ENCODE assay signal across 1 cellular context in the genomic region with DNA sequence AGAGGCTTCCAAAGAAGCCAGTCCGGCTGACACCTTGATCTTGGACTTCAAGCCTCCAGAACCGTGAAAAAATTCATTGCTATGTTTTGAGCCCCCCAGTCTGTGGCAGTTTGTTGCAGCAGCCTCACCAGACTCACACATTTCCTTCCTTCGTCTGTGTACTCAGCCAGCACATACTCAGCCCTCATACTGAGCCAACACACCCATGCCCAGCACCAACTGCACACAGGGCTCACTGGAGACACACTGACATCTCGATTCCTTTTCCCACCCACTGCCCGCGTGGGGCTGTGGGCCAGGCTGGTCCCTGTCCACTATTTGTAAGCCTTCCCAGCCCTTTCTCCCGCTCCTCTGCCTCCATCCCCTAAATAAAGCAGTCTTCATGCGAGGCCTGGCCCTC.
TF ChIP-seq lines count a peak whose summit lies in the region.

No MANE protein-coding gene starts in this region.

TF ChIP-seq in liver, 16 proteins besides CTCF, POLR2A, EP300 and RAD21 (continued from another document):
- TF ChIP-seq, protein P1, sequence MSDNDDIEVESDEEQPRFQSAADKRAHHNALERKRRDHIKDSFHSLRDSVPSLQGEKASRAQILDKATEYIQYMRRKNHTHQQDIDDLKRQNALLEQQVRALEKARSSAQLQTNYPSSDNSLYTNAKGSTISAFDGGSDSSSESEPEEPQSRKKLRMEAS (IDR thresholded peaks at IDR 0.05), result no peak
- no peak for TF ChIP-seq YY1 (IDR thresholded peaks at IDR 0.05)
- no peak for TF ChIP-seq RXRA (IDR thresholded peaks at IDR 0.05)
- TF ChIP-seq NR2F2 (IDR thresholded peaks at IDR 0.05), result no peak
- TF ChIP-seq FOXA1 (IDR thresholded peaks at IDR 0.05), result no peak
- TF ChIP-seq TAF1 (conservative IDR thresholded peaks at IDR 0.05), result no peak
- no peak for TF ChIP-seq GABPA (IDR thresholded peaks at IDR 0.05 in 1 of 2, conservative IDR thresholded peaks at IDR 0.05 in 1 of 2)
- TF ChIP-seq, protein P2, sequence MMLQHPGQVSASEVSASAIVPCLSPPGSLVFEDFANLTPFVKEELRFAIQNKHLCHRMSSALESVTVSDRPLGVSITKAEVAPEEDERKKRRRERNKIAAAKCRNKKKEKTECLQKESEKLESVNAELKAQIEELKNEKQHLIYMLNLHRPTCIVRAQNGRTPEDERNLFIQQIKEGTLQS (IDR thresholded peaks at IDR 0.05), result no peak
- TF ChIP-seq FOXA2 (IDR thresholded peaks at IDR 0.05), result no peak
- no peak for TF ChIP-seq SP1 (IDR thresholded peaks at IDR 0.05)
